Comparison of ENCODE assay signal across 1 cellular context in the genomic region with DNA sequence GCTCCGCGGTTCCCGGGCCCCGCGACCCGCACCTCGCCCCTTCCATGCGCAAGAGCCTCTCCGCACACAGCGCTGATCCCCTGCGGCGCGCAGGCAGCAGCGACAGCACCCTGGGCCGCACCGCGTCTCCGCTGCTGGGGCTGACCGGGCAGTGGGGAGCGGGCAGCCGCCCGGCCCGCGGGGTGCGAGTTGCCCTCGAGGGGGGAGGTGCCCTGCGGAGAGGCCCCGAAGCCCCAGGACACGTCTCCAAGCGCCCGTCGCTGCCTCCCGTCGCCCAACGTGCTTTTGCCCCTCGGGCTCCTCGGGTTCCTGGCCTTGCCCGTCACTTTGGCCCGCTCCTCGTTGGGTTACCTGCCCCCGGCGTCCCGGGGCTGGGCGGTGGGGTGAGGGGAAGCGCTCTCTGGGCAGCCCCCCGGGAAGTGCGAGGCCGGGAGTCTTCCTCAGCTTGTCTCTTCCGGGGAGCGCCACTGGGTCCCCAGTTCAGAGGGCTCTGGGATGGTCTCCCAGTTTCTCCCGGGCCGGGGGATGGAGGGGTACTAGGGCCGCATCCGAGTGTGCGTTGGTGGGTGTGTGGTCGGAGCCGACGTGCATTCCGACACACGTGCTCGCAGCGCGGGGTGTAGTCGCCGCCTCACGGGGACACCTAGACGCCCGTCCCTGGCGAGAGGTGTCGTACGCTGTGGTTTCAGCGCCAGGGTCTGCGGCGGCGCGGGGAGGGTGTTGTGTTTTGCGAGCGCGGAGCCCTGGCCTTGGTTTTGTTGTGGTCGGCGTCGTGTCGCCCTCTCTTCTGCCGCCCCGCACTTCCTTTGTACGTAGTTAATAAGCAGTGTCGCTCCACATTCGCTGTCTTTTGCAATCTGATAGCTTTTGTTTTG.
TF ChIP-seq lines count a peak whose summit lies in the region.

No MANE protein-coding gene starts in this region.

TF ChIP-seq in HepG2, 621 proteins besides CTCF, POLR2A, EP300 and RAD21 (continued from another document and continues in another):
- TF ChIP-seq, protein P1, sequence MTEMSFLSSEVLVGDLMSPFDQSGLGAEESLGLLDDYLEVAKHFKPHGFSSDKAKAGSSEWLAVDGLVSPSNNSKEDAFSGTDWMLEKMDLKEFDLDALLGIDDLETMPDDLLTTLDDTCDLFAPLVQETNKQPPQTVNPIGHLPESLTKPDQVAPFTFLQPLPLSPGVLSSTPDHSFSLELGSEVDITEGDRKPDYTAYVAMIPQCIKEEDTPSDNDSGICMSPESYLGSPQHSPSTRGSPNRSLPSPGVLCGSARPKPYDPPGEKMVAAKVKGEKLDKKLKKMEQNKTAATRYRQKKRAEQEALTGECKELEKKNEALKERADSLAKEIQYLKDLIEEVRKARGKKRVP (CRISPR knock-in tag; IDR thresholded peaks at IDR 0.05), result 0 out of 4 replicates have a peak, but pooled peaks of 1 of the 2 experiments have one; percentile 13
- TF ChIP-seq SRSF1 (optimal IDR thresholded peaks at IDR 0.05; ENCODE audit: low read depth, low read length) (peak; percentile 56), FOXO1 (CRISPR knock-in tag; IDR thresholded peaks at IDR 0.05) (peak; percentile 37; the same call in 1 of the 2 replicates), RFX5 (IDR thresholded peaks at IDR 0.05; ENCODE audit: low read depth, low read length) (no peak), GABPB1 (CRISPR knock-in tag; IDR thresholded peaks at IDR 0.05) (peak; percentile 60), KMT2B (CRISPR knock-in tag; IDR thresholded peaks at IDR 0.05) (peak; percentile 67), ZNF33B (CRISPR knock-in tag; IDR thresholded peaks at IDR 0.05) (no peak), NAIF1 (CRISPR knock-in tag; IDR thresholded peaks at IDR 0.05; ENCODE audit: borderline replicate concordance) (0 out of 2 replicates have a peak, but pooled peaks have one; percentile 3), ARID2 (CRISPR knock-in tag; IDR thresholded peaks at IDR 0.05; ENCODE audit: borderline replicate concordance) (peak; percentile 47; the same call in 1 of the 2 replicates), FOXP1 (IDR thresholded peaks at IDR 0.05) (no peak), FOXP1 (CRISPR knock-in tag; IDR thresholded peaks at IDR 0.05) (peak; percentile 36; the same call in 1 of the 2 replicates), SKIL (CRISPR knock-in tag; IDR thresholded peaks at IDR 0.05; ENCODE audit: borderline replicate concordance) (no peak), ZBTB42 (CRISPR knock-in tag; IDR thresholded peaks at IDR 0.05) (no peak; the same call in 1 of the 2 replicates), ZSCAN29 (CRISPR knock-in tag; conservative IDR thresholded peaks at IDR 0.05) (no peak), BRD4 (CRISPR knock-in tag; IDR thresholded peaks at IDR 0.05) (no peak; the same call in 1 of the 2 replicates), ZNF235 (CRISPR knock-in tag; IDR thresholded peaks at IDR 0.05; ENCODE audit: borderline replicate concordance) (peak; percentile 46; the same call in 1 of the 2 replicates), HOXA3 (CRISPR knock-in tag; IDR thresholded peaks at IDR 0.05) (peak; percentile 44), ZNF547 (CRISPR knock-in tag; IDR thresholded peaks at IDR 0.05) (peak; percentile 60; the same call in 1 of the 2 replicates), GABPA (IDR thresholded peaks at IDR 0.05; ENCODE audit: low read depth, low read length) (no peak), GABPA (CRISPR knock-in tag; IDR thresholded peaks at IDR 0.05; ENCODE audit: low read depth) (no peak), PCBP1 (IDR thresholded peaks at IDR 0.05; ENCODE audit: borderline replicate concordance, low read depth, low read length) (no peak), IKZF1 (IDR thresholded peaks at IDR 0.05) (no peak), ZNF510 (CRISPR knock-in tag; IDR thresholded peaks at IDR 0.05; ENCODE audit: low read depth) (no peak), RXRB (CRISPR knock-in tag; IDR thresholded peaks at IDR 0.05; ENCODE audit: borderline replicate concordance) (peak; percentile 20; the same call in 1 of the 2 replicates), KAT8 (CRISPR knock-in tag; IDR thresholded peaks at IDR 0.05) (no peak), ELF1 (CRISPR knock-in tag; IDR thresholded peaks at IDR 0.05) (no peak), SALL2 (CRISPR knock-in tag; IDR thresholded peaks at IDR 0.05) (no peak), ARHGAP35 (CRISPR knock-in tag; IDR thresholded peaks at IDR 0.05; ENCODE audit: borderline replicate concordance) (no peak), ZBTB40 (IDR thresholded peaks at IDR 0.05) (no peak), ZBTB40 (CRISPR knock-in tag; IDR thresholded peaks at IDR 0.05) (peak; percentile 40; the same call in 1 of the 2 replicates), PATZ1 (CRISPR knock-in tag; IDR thresholded peaks at IDR 0.05) (peak; percentile 17), AGO2 (optimal IDR thresholded peaks at IDR 0.05; ENCODE audit: low read depth, low read length) (peak; percentile 79), SNRNP70 (IDR thresholded peaks at IDR 0.05; ENCODE audit: low read depth, low read length) (no peak), ERF (CRISPR knock-in tag; IDR thresholded peaks at IDR 0.05) (0 out of 2 replicates have a peak, but pooled peaks have one; percentile 18), TCF12 (IDR thresholded peaks at IDR 0.05) (no peak), TCF12 (CRISPR knock-in tag; IDR thresholded peaks at IDR 0.05) (no peak), SNAPC2 (CRISPR knock-in tag; IDR thresholded peaks at IDR 0.05) (0 out of 2 replicates have a peak, but pooled peaks have one; percentile 62), BCL6 (CRISPR knock-in tag; IDR thresholded peaks at IDR 0.05) (0 out of 2 replicates have a peak, but pooled peaks have one; percentile 31), SALL1 (CRISPR knock-in tag; IDR thresholded peaks at IDR 0.05) (peak; percentile 61; the same call in 1 of the 2 replicates), MTA3 (CRISPR knock-in tag; IDR thresholded peaks at IDR 0.05) (no peak)
- TF ChIP-seq, protein P2, sequence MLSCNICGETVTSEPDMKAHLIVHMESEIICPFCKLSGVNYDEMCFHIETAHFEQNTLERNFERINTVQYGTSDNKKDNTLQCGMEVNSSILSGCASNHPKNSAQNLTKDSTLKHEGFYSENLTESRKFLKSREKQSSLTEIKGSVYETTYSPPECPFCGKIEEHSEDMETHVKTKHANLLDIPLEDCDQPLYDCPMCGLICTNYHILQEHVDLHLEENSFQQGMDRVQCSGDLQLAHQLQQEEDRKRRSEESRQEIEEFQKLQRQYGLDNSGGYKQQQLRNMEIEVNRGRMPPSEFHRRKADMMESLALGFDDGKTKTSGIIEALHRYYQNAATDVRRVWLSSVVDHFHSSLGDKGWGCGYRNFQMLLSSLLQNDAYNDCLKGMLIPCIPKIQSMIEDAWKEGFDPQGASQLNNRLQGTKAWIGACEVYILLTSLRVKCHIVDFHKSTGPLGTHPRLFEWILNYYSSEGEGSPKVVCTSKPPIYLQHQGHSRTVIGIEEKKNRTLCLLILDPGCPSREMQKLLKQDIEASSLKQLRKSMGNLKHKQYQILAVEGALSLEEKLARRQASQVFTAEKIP (CRISPR knock-in tag; IDR thresholded peaks at IDR 0.05; ENCODE audit: borderline replicate concordance), result no peak
- TF ChIP-seq, protein P3, sequence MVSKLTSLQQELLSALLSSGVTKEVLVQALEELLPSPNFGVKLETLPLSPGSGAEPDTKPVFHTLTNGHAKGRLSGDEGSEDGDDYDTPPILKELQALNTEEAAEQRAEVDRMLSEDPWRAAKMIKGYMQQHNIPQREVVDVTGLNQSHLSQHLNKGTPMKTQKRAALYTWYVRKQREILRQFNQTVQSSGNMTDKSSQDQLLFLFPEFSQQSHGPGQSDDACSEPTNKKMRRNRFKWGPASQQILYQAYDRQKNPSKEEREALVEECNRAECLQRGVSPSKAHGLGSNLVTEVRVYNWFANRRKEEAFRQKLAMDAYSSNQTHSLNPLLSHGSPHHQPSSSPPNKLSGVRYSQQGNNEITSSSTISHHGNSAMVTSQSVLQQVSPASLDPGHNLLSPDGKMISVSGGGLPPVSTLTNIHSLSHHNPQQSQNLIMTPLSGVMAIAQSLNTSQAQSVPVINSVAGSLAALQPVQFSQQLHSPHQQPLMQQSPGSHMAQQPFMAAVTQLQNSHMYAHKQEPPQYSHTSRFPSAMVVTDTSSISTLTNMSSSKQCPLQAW (CRISPR knock-in tag; IDR thresholded peaks at IDR 0.05), result no peak
- TF ChIP-seq, protein P4, sequence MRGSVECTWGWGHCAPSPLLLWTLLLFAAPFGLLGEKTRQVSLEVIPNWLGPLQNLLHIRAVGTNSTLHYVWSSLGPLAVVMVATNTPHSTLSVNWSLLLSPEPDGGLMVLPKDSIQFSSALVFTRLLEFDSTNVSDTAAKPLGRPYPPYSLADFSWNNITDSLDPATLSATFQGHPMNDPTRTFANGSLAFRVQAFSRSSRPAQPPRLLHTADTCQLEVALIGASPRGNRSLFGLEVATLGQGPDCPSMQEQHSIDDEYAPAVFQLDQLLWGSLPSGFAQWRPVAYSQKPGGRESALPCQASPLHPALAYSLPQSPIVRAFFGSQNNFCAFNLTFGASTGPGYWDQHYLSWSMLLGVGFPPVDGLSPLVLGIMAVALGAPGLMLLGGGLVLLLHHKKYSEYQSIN (CRISPR knock-in tag; IDR thresholded peaks at IDR 0.05; ENCODE audit: borderline replicate concordance), result no peak
